ENCODE assay signal across 15 cellular contexts in genomic region chr3:127949446-127949845, GRCh38. TPM values are rescaled to one million over a fixed set of nuclear protein-coding genes. Genes with fewer than 3 reads are reported as not detected.
A peak's percentile ranks its signal among the peaks of the same experiment; 100 is the strongest.
DNase-seq lines count a peak whose midpoint lies in the region; ATAC-seq and TF ChIP-seq lines count a peak whose summit lies in the region.
"Had no signal": no experiment of that assay in that cellular context is flagged by ENCODE, and none has a peak within 500 bp of the region (broad histone marks: within the 10 kb centered on the region; RNA-seq: fewer than 3 reads in every experiment).

No MANE protein-coding gene starts in this region.

- TF ChIP-seq CTCF in left ventricle myocardium inferior (IDR thresholded peaks at IDR 0.05; ENCODE audit: borderline replicate concordance): no peak
- no peak for TF ChIP-seq CTCF in WERI-Rb-1 (IDR thresholded peaks at IDR 0.05; ENCODE audit: low read depth, low read length)
- TF ChIP-seq CTCF in gastrocnemius medialis (IDR thresholded peaks at IDR 0.05 in 4 of 5, conservative IDR thresholded peaks at IDR 0.05 in 1 of 5): no peak

- H3K27me3 ChIP-seq in left ventricle myocardium inferior (ENCODE audit: low read depth) (no peaks in the 10 kb centered on the region), WERI-Rb-1 (ENCODE audit: insufficient read depth, low read depth, severe bottlenecking) (no peaks in the 10 kb centered on the region), gastrocnemius medialis (no peaks in the 10 kb centered on the region)
- H3K27me3 ChIP-seq: BE2C had no signal

- H3K4me3 ChIP-seq in left ventricle myocardium inferior (no peak overlapping the region), WERI-Rb-1 (ENCODE audit: low read depth, low read length) (no peak overlapping the region), gastrocnemius medialis (no peak overlapping the region)
- H3K4me3 ChIP-seq: GM12878 had no signal

- DNase-seq in left ventricle myocardium inferior (no peak), cardiac septum (ENCODE audit: low spot score) (no peak), WERI-Rb-1 (no peak), gastrocnemius medialis (no peak), SW 1271 (lab: John Stamatoyannopoulos, UW) (no peak), NCI-H2081 (lab: John Stamatoyannopoulos, UW) (no peak)
- no peak for DNase-seq in NK-92 treated with Interleukin-12 subunit alpha and Interleukin-12 subunit beta, amount 100 ng/mL, for 24 hours (lab: John Stamatoyannopoulos, UW)
- DNase-seq: ACHN; BE2C; Caco-2; CD4-positive, alpha-beta T cell; DMS79 treated with DMSO at 0.1 percent for 48 hours; H9 had no signal

- H3K36me3 ChIP-seq in left ventricle myocardium inferior (no peaks in the 10 kb centered on the region), WERI-Rb-1 (no peaks in the 10 kb centered on the region), gastrocnemius medialis (no peaks in the 10 kb centered on the region)
- H3K36me3 ChIP-seq: BE2C had no signal

- in situ Hi-C loops in gastrocnemius medialis (cut with MboI; ENCODE audit: low sequenced_read_pairs in 4 of 4): no loop called here

- H3K4me1 ChIP-seq in left ventricle myocardium inferior (peaks cover 29% of the 10 kb centered on the region), gastrocnemius medialis (peaks cover 33 to 44% of the 10 kb centered on the region in 2 donors)
- H3K4me1 ChIP-seq: BE2C, Caco-2 had no signal

- H3K9me3 ChIP-seq in left ventricle myocardium inferior (replicated peaks) (no peaks in the 10 kb centered on the region), WERI-Rb-1 (ENCODE audit: severe bottlenecking) (no peaks in the 10 kb centered on the region), gastrocnemius medialis (no peaks in the 10 kb centered on the region)
- H3K9me3 ChIP-seq: BE2C, Caco-2 had no signal

- ATAC-seq in gastrocnemius medialis: no peak
- ATAC-seq: GM12878, HepG2 had no signal

- H3K27ac ChIP-seq in left ventricle myocardium inferior (replicated peaks) (peak overlapping the region; percentile 37), WERI-Rb-1 (peak overlapping the region; percentile 50), gastrocnemius medialis (peak overlapping the region in 3 of 4 donors; percentile 22 to 53 (median 31))

- intact Hi-C loops in left ventricle myocardium inferior (cut with micrococcal nuclease) (no loop called here), cardiac septum (cut with DNase I) (no loop called here), gastrocnemius medialis (cut with DNase I; ENCODE audit: low total_unique reads) (no loop called here)

- TF ChIP-seq POLR2A in gastrocnemius medialis (IDR thresholded peaks at IDR 0.05): no peak

RNA-seq across cellular contexts. Expression of gene KBTBD12, which starts 34.4 kb away (rescaled TPM):
- total RNA-seq in left ventricle myocardium inferior (41.8 TPM), cardiac septum (36.6 TPM), gastrocnemius medialis (10 to 100 TPM; 16.0 to 28.7 (median 22.1) TPM)
- total RNA-seq: Caco-2; CD4-positive, alpha-beta T cell; GM12878; H9; HepG2 had no signal
